Comparison of ENCODE assay signal across 8 cellular contexts in genomic region chrX:41921492-41922124, GRCh38. TPM values are rescaled to one million over a fixed set of nuclear protein-coding genes. Genes with fewer than 3 reads are reported as not detected.
DNase-seq lines count a peak whose midpoint lies in the region; ATAC-seq and TF ChIP-seq lines count a peak whose summit lies in the region.

No MANE protein-coding gene starts in this region.

- peak overlapping the region; percentile 79 for H3K4me3 Mint-ChIP-seq in mesothelial cell of epicardium

- H3K27ac ChIP-seq in brain microvascular endothelial cell: no peak overlapping the region

- H3K27me3 ChIP-seq in brain microvascular endothelial cell (replicated peaks): no peaks in the 10 kb centered on the region

- peaks cover 25% of the 10 kb centered on the region for H3K4me1 Mint-ChIP-seq in mesothelial cell of epicardium

- peak in 2 of 3 experiments; percentile 10 to 59 for DNase-seq in NCI-H1417 (lab: John Stamatoyannopoulos, UW)
- DNase-seq in NCI-H1417 treated with DMSO at 0.1 percent for 48 hours (lab: John Stamatoyannopoulos, UW): no peak
- peak; percentile 89 for DNase-seq in MV-4-11 (lab: John Stamatoyannopoulos, UW)
- no peak for DNase-seq in brain microvascular endothelial cell
- no peak for DNase-seq in mesothelial cell of epicardium (ENCODE audit: low spot score in 2 of 2, unreplicated experiment in 2 of 2)
- no peak for DNase-seq in D341Med (ENCODE audit: low spot score)
- DNase-seq in ureter (ENCODE audit: low spot score): no peak

- no peaks in the 10 kb centered on the region for H3K36me3 Mint-ChIP-seq in mesothelial cell of epicardium

- no peaks in the 10 kb centered on the region for H3K36me3 ChIP-seq in brain microvascular endothelial cell (replicated peaks)

- in situ Hi-C loops in brain microvascular endothelial cell (cut with HindIII; ENCODE audit: low pct_ligation_motif_present, low sequenced_read_pairs): no loop called here

- peak overlapping the region; percentile 75 for H3K4me3 ChIP-seq in brain microvascular endothelial cell (ENCODE audit: low read depth, low read length)

- H3K9me3 Mint-ChIP-seq in mesothelial cell of epicardium: peaks cover 7% of the 10 kb centered on the region

- ATAC-seq in GM21526 (IDR thresholded peaks at IDR 0.05; ENCODE audit: low FRiP score, unreplicated experiment): no peak

- TF ChIP-seq CTCF in brain microvascular endothelial cell (IDR thresholded peaks at IDR 0.05; ENCODE audit: low read depth, low read length, missing control alignments) (no peak), mesothelial cell of epicardium (IDR thresholded peaks at IDR 0.05; ENCODE audit: unreplicated experiment) (no peak)

- H3K27me3 Mint-ChIP-seq in mesothelial cell of epicardium (ENCODE audit: low read depth): no peaks in the 10 kb centered on the region

- H3K27ac Mint-ChIP-seq in mesothelial cell of epicardium: peak overlapping the region; percentile 91

RNA-seq across cellular contexts. Expression of gene CASK, which starts 1.7 kb away (rescaled TPM):
- total RNA-seq in mesothelial cell of epicardium: 61.6 to 70.3 TPM (median 63.8 TPM) in 3 replicates
- total RNA-seq in ureter: 74.1 TPM

Comparison
In these comparisons a context has a peak if more than half of its experiments do, and no peak if none do; other contexts are left out.
1. DNase-seq: peak in NCI-H1417 (2 of 3) and MV-4-11 (single experiment); none in NCI-H1417 treated with DMSO at 0.1 percent for 48 hours (single experiment), brain microvascular endothelial cell (single experiment), mesothelial cell of epicardium (0 of 2), D341Med (single experiment) and ureter (single experiment).